8 cellular contexts compared by ENCODE assay signal in genomic region chr6:144151010-144151727, GRCh38. TPM values are rescaled to one million over a fixed set of nuclear protein-coding genes. Genes with fewer than 3 reads are reported as not detected.
DNase-seq lines count a peak whose midpoint lies in the region; ATAC-seq and FAIRE-seq lines count a peak whose summit lies in the region.

No MANE protein-coding gene starts in this region.

- H3K9me3 ChIP-seq in right cardiac atrium (ENCODE audit: control insufficient read depth, low read length) (no peaks in the 10 kb centered on the region), small intestine (ENCODE audit: control insufficient read depth, low read depth) (no peaks in the 10 kb centered on the region)

- peaks cover 4% of the 10 kb centered on the region for H3K4me1 ChIP-seq in right cardiac atrium (ENCODE audit: control insufficient read depth, insufficient read depth, low read length)
- H3K4me1 ChIP-seq in small intestine (ENCODE audit: control insufficient read depth in 2 of 2, insufficient read depth in 1 of 2, low read depth in 1 of 2, low read length in 1 of 2) = peaks cover 0 to 4% of the 10 kb centered on the region in 2 donors

- no peaks in the 10 kb centered on the region for H3K27me3 ChIP-seq in right cardiac atrium (ENCODE audit: control insufficient read depth, insufficient read depth)
- H3K27me3 ChIP-seq in small intestine (ENCODE audit: control insufficient read depth in 2 of 2, insufficient read depth in 2 of 2, low read length in 2 of 2) = no peaks in the 10 kb centered on the region

- peak overlapping the region; percentile 99 for H3K4me3 ChIP-seq in right cardiac atrium (ENCODE audit: low read length)
- H3K4me3 ChIP-seq in small intestine (ENCODE audit: low read depth in 1 of 2, low read length in 2 of 2) = peak overlapping the region; percentile 4 to 71

- 8% methylated on average over 15 of the region's 15 CpGs for WGBS in right cardiac atrium
- 2 to 7% (median 2%) methylated on average over 15 of the region's 15 CpGs for WGBS in small intestine, 3 donors

- DNase-seq in RPMI8226 (peak; percentile 59), right cardiac atrium (no peak), small intestine (peak; percentile 48), NCI-H2029 treated with DMSO at 0.1 percent for 48 hours (lab: John Stamatoyannopoulos, UW) (no peak), iPS-NIHi11 (ENCODE audit: low spot score) (no peak)
- DNase-seq in activated naive CD4-positive, alpha-beta T cell treated with Interleukin-2 at 50 U/mL for 16 hours = peak; percentile 69

- no peaks in the 10 kb centered on the region for H3K36me3 ChIP-seq in small intestine (ENCODE audit: control insufficient read depth in 2 of 2, insufficient read depth in 2 of 2, low read length in 2 of 2)

- ATAC-seq in GM18868 (IDR thresholded peaks at IDR 0.05; ENCODE audit: unreplicated experiment) = peak; percentile 48
- peak; percentile 59 for ATAC-seq in HG03025 (IDR thresholded peaks at IDR 0.05; ENCODE audit: low FRiP score, unreplicated experiment)
- peak in 1 of 2 donors; percentile 61 for ATAC-seq in right cardiac atrium

- intact Hi-C loops in right cardiac atrium (cut with DNase I) = loop anchor here in 1 of 4 donors (5.0 kb wide), 1 partner anchor 66 kb away; no protein-coding TSS in a partner anchor

- H3K27ac ChIP-seq in right cardiac atrium (ENCODE audit: low read length) (peak overlapping the region; percentile 77), small intestine (ENCODE audit: low read depth in 1 of 2, low read length in 1 of 2) (peak overlapping the region in 1 of 2 donors; percentile 89)

- no peak for FAIRE-seq in small intestine (lab: Jason Lieb, UNC)

RNA-seq across cellular contexts. Expression of gene STX11, which starts 0.9 kb away (rescaled TPM):
- 1 to 10 TPM; 1.5 to 6.8 (median 2.9) TPM for total RNA-seq in right cardiac atrium
- polyA plus RNA-seq in right cardiac atrium = 4.9 TPM
- polyA plus RNA-seq in small intestine = 1 to 10 TPM in 2 of 3 donors, not detected in 1; 3.2 to 4.4 TPM

RNA-seq across cellular contexts. Expression of gene SF3B5, which starts 55.8 kb away (rescaled TPM):
- total RNA-seq in right cardiac atrium = 100 to 1,000 TPM; 108 to 134 (median 119) TPM
- 173 TPM for polyA plus RNA-seq in right cardiac atrium
- polyA plus RNA-seq in small intestine = 100 to 1,000 TPM; 212 to 363 (median 281) TPM

Comparison
In these comparisons a context has a peak if more than half of its experiments do, and no peak if none do; other contexts are left out.
1. DNase-seq: peak in RPMI8226 (single experiment), activated naive CD4-positive, alpha-beta T cell treated with Interleukin-2 at 50 U/mL for 16 hours (single experiment) and small intestine (single experiment); none in right cardiac atrium (0 of 3), NCI-H2029 treated with DMSO at 0.1 percent for 48 hours (single experiment) and iPS-NIHi11 (single experiment).